8 cellular contexts compared by ENCODE assay signal in the genomic region with DNA sequence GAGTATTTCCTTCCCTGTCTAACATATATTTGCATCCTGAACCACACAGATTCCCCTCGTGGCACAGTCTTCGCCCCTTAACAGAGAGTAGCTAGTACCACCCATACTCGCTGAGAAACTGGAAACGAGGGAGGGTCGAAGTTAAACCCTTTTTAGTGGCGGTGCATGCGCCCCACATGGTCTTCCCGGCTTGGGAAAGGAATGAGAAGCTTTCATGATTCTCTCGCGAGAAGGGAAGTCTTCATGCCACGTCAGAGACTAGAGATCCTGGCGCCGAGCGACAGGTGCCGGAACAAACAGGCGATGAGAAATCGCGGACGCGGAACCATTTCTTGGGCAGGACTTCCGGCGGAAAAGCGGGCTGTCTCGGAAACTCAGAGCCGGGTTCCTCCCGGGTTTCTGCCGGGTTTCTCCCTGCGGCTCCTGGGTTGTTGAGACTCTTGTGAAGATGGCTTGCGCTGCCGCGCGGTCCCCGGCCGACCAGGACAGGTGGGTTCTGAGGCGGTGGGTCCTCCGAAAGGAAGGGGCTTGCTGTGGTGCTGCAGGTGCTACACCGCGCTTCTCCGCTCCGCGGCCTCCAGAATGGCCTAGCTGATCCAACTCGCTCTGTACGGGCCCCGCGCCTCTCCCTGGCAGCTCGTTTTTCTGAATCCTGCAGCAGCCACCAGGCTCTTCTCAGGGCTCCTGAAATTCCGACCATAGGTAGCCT. TPM values are rescaled to one million over a fixed set of nuclear protein-coding genes. Genes with fewer than 3 reads are reported as not detected.
A peak's percentile ranks its signal among the peaks of the same experiment; 100 is the strongest.
DNase-seq lines count a peak whose midpoint lies in the region; ATAC-seq, FAIRE-seq and TF ChIP-seq lines count a peak whose summit lies in the region.

A gene (plus strand): TSS at position 359 of the 709 bp plus-strand sequence. CDS start 90 bp downstream, at position 449.

- FAIRE-seq in bronchial epithelial cell (lab: Jason Lieb, UNC): no peak

- H3K4me2 ChIP-seq in smooth muscle cell: peak within 1 kb of the TSS; percentile 92

- peak within 1 kb of the TSS; percentile 95 for H3K9ac ChIP-seq in smooth muscle cell (ENCODE audit: low read depth)

- H4K20me1 ChIP-seq in smooth muscle cell (ENCODE audit: low read depth): peaks cover 25% of the 10 kb centered on the region

- DNase-seq in AG04450 (ENCODE audit: low read depth, low spot score): peak; percentile 96
- peak; percentile 89 for DNase-seq in NCI-H2227 treated with DMSO at 0.1 percent for 48 hours (lab: John Stamatoyannopoulos, UW)
- peak; percentile 96 for DNase-seq in bronchial epithelial cell (ENCODE audit: low read depth)
- DNase-seq in iPS-NIHi7 (ENCODE audit: extremely low spot score): peak; percentile 99
- DNase-seq in smooth muscle cell (lab: John Stamatoyannopoulos, UW; ENCODE audit: unreplicated experiment): peak; percentile 63

- POLR2A ChIA-PET in AG04450 (lab: Yijun Ruan, JAX): interaction anchor here (1.0 to 1.7 kb wide), 4 partner anchors 9 to 115 kb away, joined by 4 to 9 read pairs (median 6); a partner anchor contains a TSS

- H3F3A ChIP-seq in smooth muscle cell (ENCODE audit: low read depth): no peaks in the 10 kb centered on the region

- H3K4me1 ChIP-seq in smooth muscle cell (ENCODE audit: low read depth): peaks cover 20% of the 10 kb centered on the region

- H3K4me3 ChIP-seq in AG04450 (ENCODE audit: low read depth, low read length): peak within 1 kb of the TSS; percentile 97
- peak within 1 kb of the TSS; percentile 86 for H3K4me3 ChIP-seq in WI38 (ENCODE audit: low read depth, low read length)
- H3K4me3 ChIP-seq in bronchial epithelial cell (ENCODE audit: low read depth, low read length): peak within 1 kb of the TSS; percentile 70
- H3K4me3 ChIP-seq in smooth muscle cell: peak within 1 kb of the TSS; percentile 82

- TF ChIP-seq CTCF in AG04450 (IDR thresholded peaks at IDR 0.05; ENCODE audit: low read depth, low read length) (no peak), WI38 (IDR thresholded peaks at IDR 0.05; ENCODE audit: low read depth, low read length) (no peak), bronchial epithelial cell (IDR thresholded peaks at IDR 0.05; ENCODE audit: insufficient read depth, low read length, severe bottlenecking) (no peak), smooth muscle cell (IDR thresholded peaks at IDR 0.05; ENCODE audit: borderline replicate concordance, insufficient read depth, poor library complexity, severe bottlenecking) (no peak)

- ATAC-seq in GM18907 (IDR thresholded peaks at IDR 0.05; ENCODE audit: unreplicated experiment): peak; percentile 98
- ATAC-seq in HG03159 (IDR thresholded peaks at IDR 0.05; ENCODE audit: unreplicated experiment): peak; percentile 98

- 2% methylated on average over 47 of the region's 47 CpGs for WGBS in smooth muscle cell (ENCODE audit: low lambda C conversion rate)

- H3K27ac ChIP-seq in AG04450 (ENCODE audit: low read depth, low read length) (peak within 1 kb of the TSS; percentile 84), smooth muscle cell (ENCODE audit: low read depth) (peak within 1 kb of the TSS; percentile 77)

- peaks cover 9% of the 10 kb centered on the region for H3K36me3 ChIP-seq in bronchial epithelial cell (ENCODE audit: control insufficient read depth, insufficient read depth, low read length)
- no peaks in the 10 kb centered on the region for H3K36me3 ChIP-seq in smooth muscle cell (ENCODE audit: low read depth)

- peaks cover 45% of the 10 kb centered on the region for H3K79me2 ChIP-seq in smooth muscle cell (ENCODE audit: low read depth)

- CTCF ChIA-PET in AG04450 (lab: Charles Lee): interaction anchor here (0.6 to 1.6 kb wide), 6 partner anchors 13 to 310 kb away, joined by 3 to 18 read pairs (median 3); no protein-coding TSS in a partner anchor

- no peaks in the 10 kb centered on the region for H3K27me3 ChIP-seq in AG04450 (ENCODE audit: control insufficient read depth, insufficient read depth, low read length)
- no peaks in the 10 kb centered on the region for H3K27me3 ChIP-seq in bronchial epithelial cell (ENCODE audit: control insufficient read depth, insufficient read depth, low read length)
- peaks cover 5% of the 10 kb centered on the region for H3K27me3 ChIP-seq in smooth muscle cell (ENCODE audit: low read depth)

- no peaks in the 10 kb centered on the region; the same call in 1 of the 2 replicates for H3K9me3 ChIP-seq in AG04450 (ENCODE audit: control insufficient read depth, insufficient read depth, low read length)
- H3K9me3 ChIP-seq in smooth muscle cell (replicated peaks; ENCODE audit: low read depth): no peaks in the 10 kb centered on the region

- H2AFZ ChIP-seq in smooth muscle cell (ENCODE audit: low read depth): peak within 1 kb of the TSS; percentile 99

RNA-seq across cellular contexts. Expression of the gene that starts here (rescaled TPM):
- 98.6 and 149 TPM in 2 replicates for polyA plus RNA-seq in AG04450 (2011; rRNA removed)
- 16.2 and 26.9 TPM in 2 replicates for polyA minus RNA-seq in AG04450 (2011; rRNA and poly(A)+ RNA removed)
- total RNA-seq in bronchial epithelial cell: 109 TPM in 2 replicates
- 157 and 170 TPM in 2 replicates for total RNA-seq in smooth muscle cell
- polyA plus RNA-seq in smooth muscle cell: 164 and 167 TPM in 2 replicates

Comparison
In these comparisons a context has a peak if more than half of its experiments do, and no peak if none do; other contexts are left out.
1. Peak in every context shown above with its lines: DNase-seq, ATAC-seq, H3K4me3 ChIP-seq and H3K27ac ChIP-seq.